In genomic region chr4:2944882-2945526, GRCh38 we compare ENCODE assay signal across 17 cellular contexts.
"Had no signal": no experiment of that assay in that cellular context is flagged by ENCODE, and none has a peak within 500 bp of the region (broad histone marks: within the 10 kb centered on the region; RNA-seq: fewer than 3 reads in every experiment).

No MANE protein-coding gene starts in this region.

- H2AFZ ChIP-seq: hepatocyte had no signal

- DNase-seq: activated CD4-positive, alpha-beta T cell treated with anti-CD3 and anti-CD28 coated beads, Interleukin-2, amount 50 U/mL, for 4 hours; activated CD8-positive, alpha-beta memory T cell treated with anti-CD3 and anti-CD28 coated beads, Interleukin-2, amount 50 U/mL, for 48 hours; activated naive CD4-positive, alpha-beta T cell treated with anti-CD3 and anti-CD28 coated beads, Interleukin-2, amount 50 U/mL, for 16 hours; amniotic stem cell; caudate nucleus; islet precursor cell; mammary epithelial cell; naive B cell had no signal

- H3K27me3 ChIP-seq: esophagus muscularis mucosa, hepatocyte, neutrophil, tibial nerve, vagina had no signal

- H3K27ac Mint-ChIP-seq: activated T-helper 2 cell treated with anti-CD3 and anti-CD28 coated beads, Interferon-gamma antibody, Interleukin-2, Interleukin-4, amounts not matched to agents 10 μg/mL and 5 μg/mL and 100 μg/mL, durations not matched to agents 14 hours and 24 hours and 36 hours had no signal

- H3K4me1 ChIP-seq: esophagus muscularis mucosa, vagina had no signal

- H3K79me2 ChIP-seq: hepatocyte had no signal

- H3K4me3 Mint-ChIP-seq: naive B cell had no signal

- H3K4me2 ChIP-seq: hepatocyte had no signal

- ATAC-seq: activated CD4-positive, CD25-positive, alpha-beta regulatory T cell treated with anti-CD3 and anti-CD28 coated beads, Interleukin-2, amount 50 U/mL, for 24 hours had no signal

- H3K27ac ChIP-seq: esophagus muscularis mucosa, hepatocyte, neutrophil, SK-N-MC, skin epidermis, tibial nerve, vagina had no signal

- H3K9me3 Mint-ChIP-seq: activated T-helper 2 cell treated with anti-CD3 and anti-CD28 coated beads, Interferon-gamma antibody, Interleukin-2, Interleukin-4, amounts not matched to agents 10 μg/mL and 5 μg/mL and 100 μg/mL, durations not matched to agents 14 hours and 24 hours and 36 hours; naive B cell had no signal

- H3K27me3 Mint-ChIP-seq: naive B cell had no signal

- H3K9me3 ChIP-seq: esophagus muscularis mucosa, neutrophil, tibial nerve, vagina had no signal

- H3K4me3 ChIP-seq: esophagus muscularis mucosa, hepatocyte, SK-N-MC, skin epidermis, tibial nerve, vagina had no signal
